12 cellular contexts compared by ENCODE assay signal in genomic region chr19:51127755-51128154, GRCh38. TPM values are rescaled to one million over a fixed set of nuclear protein-coding genes. Genes with fewer than 3 reads are reported as not detected.
DNase-seq lines count a peak whose midpoint lies in the region; ATAC-seq and TF ChIP-seq lines count a peak whose summit lies in the region.
"Had no signal": no experiment of that assay in that cellular context is flagged by ENCODE, and none has a peak within 500 bp of the region (broad histone marks: within the 10 kb centered on the region; RNA-seq: fewer than 3 reads in every experiment).

No MANE protein-coding gene starts in this region.

- peak overlapping the region; percentile 65 to 83 for H3K27ac Mint-ChIP-seq in activated naive CD4-positive, alpha-beta T cell treated with anti-CD3 and anti-CD28 coated beads, Interleukin-2, amount 50 U/mL, for 72 hours

- intact Hi-C loops in lower lobe of right lung (cut with DNase I) = no loop called here

- TF ChIP-seq CTCF in AG10803 (conservative IDR thresholded peaks at IDR 0.05; ENCODE audit: low read length) = no peak
- TF ChIP-seq CTCF in lower lobe of right lung (IDR thresholded peaks at IDR 0.05) = no peak

- H3K36me3 ChIP-seq in lower lobe of right lung = no peaks in the 10 kb centered on the region
- H3K36me3 ChIP-seq: BE2C had no signal

- peak; percentile 51 to 63 for ATAC-seq in activated naive CD4-positive, alpha-beta T cell treated with anti-CD3 and anti-CD28 coated beads, Interleukin-2, amount 50 U/mL, for 72 hours
- no peak for ATAC-seq in lower lobe of right lung
- ATAC-seq in GM21367 (IDR thresholded peaks at IDR 0.05; ENCODE audit: unreplicated experiment) = no peak
- no peak for ATAC-seq in HG02840 (IDR thresholded peaks at IDR 0.05; ENCODE audit: low FRiP score, unreplicated experiment)
- no peak for ATAC-seq in GM19395 (IDR thresholded peaks at IDR 0.05; ENCODE audit: unreplicated experiment)

- H3K27me3 ChIP-seq in lower lobe of right lung (ENCODE audit: low read depth) = no peaks in the 10 kb centered on the region

- peaks cover 0 to 5% of the 10 kb centered on the region in 2 donors for H3K36me3 Mint-ChIP-seq in activated naive CD4-positive, alpha-beta T cell treated with anti-CD3 and anti-CD28 coated beads, Interleukin-2, amount 50 U/mL, for 72 hours

- DNase-seq in AG10803 (ENCODE audit: low read depth) (peak; percentile 33), Kasumi-1 (lab: John Stamatoyannopoulos, UW) (peak; percentile 95 to 96), lower lobe of right lung (no peak), AG08395 (ENCODE audit: low spot score) (no peak)
- DNase-seq in activated naive CD4-positive, alpha-beta T cell treated with anti-CD3 and anti-CD28 coated beads, Interleukin-2, amount 50 U/mL, for 72 hours (ENCODE audit: low spot score in 2 of 2) = peak in 1 of 2 donors; percentile 42
- DNase-seq: BE2C; Karpas-422; SHP77 treated with DMSO at 0.1 percent for 48 hours; stimulated activated CD4-positive, alpha-beta T cell treated with anti-CD3 and anti-CD28 coated beads, Interleukin-1b, Interleukin-23, amount 100 ng/mL, for 48 hours had no signal

- H3K4me3 ChIP-seq in AG10803 (ENCODE audit: low read length) (no peak overlapping the region), lower lobe of right lung (peak overlapping the region; percentile 43)

- peak overlapping the region; percentile 46 for H3K27ac ChIP-seq in lower lobe of right lung

- H3K9me3 ChIP-seq in lower lobe of right lung = no peaks in the 10 kb centered on the region
- H3K9me3 ChIP-seq: BE2C had no signal

- H3K4me1 ChIP-seq in lower lobe of right lung = peaks cover 48% of the 10 kb centered on the region
- H3K4me1 ChIP-seq: BE2C had no signal

- H3K9me3 Mint-ChIP-seq in activated naive CD4-positive, alpha-beta T cell treated with anti-CD3 and anti-CD28 coated beads, Interleukin-2, amount 50 U/mL, for 72 hours = no peaks in the 10 kb centered on the region

RNA-seq across cellular contexts. Expression of gene SIGLEC9, which starts 3.0 kb away (rescaled TPM):
- total RNA-seq in activated naive CD4-positive, alpha-beta T cell treated with anti-CD3 and anti-CD28 coated beads, Interleukin-2, amount 50 U/mL, for 72 hours = 1 to 10 TPM in 1 of 2 donors, under 1 TPM in 1; 0.87 to 1.1 TPM
- total RNA-seq in lower lobe of right lung = 24.8 TPM

RNA-seq across cellular contexts. Expression of gene SIGLEC7, which starts 14.3 kb away (rescaled TPM):
- under 1 TPM in 1 of 2 donors, not detected in 1; 0.34 TPM for total RNA-seq in activated naive CD4-positive, alpha-beta T cell treated with anti-CD3 and anti-CD28 coated beads, Interleukin-2, amount 50 U/mL, for 72 hours
- total RNA-seq in lower lobe of right lung = 10.0 TPM

RNA-seq across cellular contexts. Expression of gene CTU1, which starts 19.5 kb away (rescaled TPM):
- total RNA-seq in activated naive CD4-positive, alpha-beta T cell treated with anti-CD3 and anti-CD28 coated beads, Interleukin-2, amount 50 U/mL, for 72 hours = 10 to 100 TPM in 1 of 2 donors, 1 to 10 TPM in 1; 9.8 to 11.2 TPM
- 8.3 TPM for total RNA-seq in lower lobe of right lung

RNA-seq across cellular contexts. Expression of gene KLK14, which starts 45.1 kb away (rescaled TPM):
- total RNA-seq in activated naive CD4-positive, alpha-beta T cell treated with anti-CD3 and anti-CD28 coated beads, Interleukin-2, amount 50 U/mL, for 72 hours = under 1 TPM; 0.68 to 0.80 TPM
- total RNA-seq in lower lobe of right lung = 0.89 TPM

Comparison
In these comparisons a context has a peak if more than half of its experiments do, and no peak if none do; other contexts are left out.
1. DNase-seq: peak in AG10803 (single experiment) and Kasumi-1 (2 of 2); none in lower lobe of right lung (single experiment) and AG08395 (single experiment).
2. ATAC-seq: peak in activated naive CD4-positive, alpha-beta T cell treated with anti-CD3 and anti-CD28 coated beads, Interleukin-2, amount 50 U/mL, for 72 hours (2 of 2); none in lower lobe of right lung (0 of 2), GM21367 (single experiment), HG02840 (single experiment) and GM19395 (single experiment).
3. RNA of gene SIGLEC9, which starts 3.0 kb away (total RNA-seq): 24.8 TPM in lower lobe of right lung (single experiment); 0.87 to 1.1 TPM in activated naive CD4-positive, alpha-beta T cell treated with anti-CD3 and anti-CD28 coated beads, Interleukin-2, amount 50 U/mL, for 72 hours; every median in the first group is over 10 times any median in the second.